In genomic region chr5:172187118-172188032, GRCh38 we compare ENCODE assay signal across 1 cellular context.
A peak's percentile ranks its signal among the peaks of the same experiment; 100 is the strongest.
TF ChIP-seq lines count a peak whose summit lies in the region.

No MANE protein-coding gene starts in this region.

TF ChIP-seq in K562, 482 proteins besides CTCF, POLR2A, EP300 and RAD21 (continued from another document and continues in another):
- no peak for TF ChIP-seq ZNF395 (CRISPR knock-in tag; IDR thresholded peaks at IDR 0.05)
- TF ChIP-seq NFE2 (IDR thresholded peaks at IDR 0.05; ENCODE audit: low read depth): no peak
- TF ChIP-seq TSHZ1 (CRISPR knock-in tag; IDR thresholded peaks at IDR 0.05): no peak
- peak; percentile 96 for TF ChIP-seq KDM2B (CRISPR knock-in tag; IDR thresholded peaks at IDR 0.05)
- TF ChIP-seq FOXP1 (CRISPR knock-in tag; IDR thresholded peaks at IDR 0.05): no peak
- peak; percentile 53; the same call in 1 of the 2 replicates for TF ChIP-seq SMARCA5 (IDR thresholded peaks at IDR 0.05)
- TF ChIP-seq ZNF134 (CRISPR knock-in tag; conservative IDR thresholded peaks at IDR 0.05): no peak
- TF ChIP-seq ZNF318 (IDR thresholded peaks at IDR 0.05; ENCODE audit: borderline replicate concordance in 1 of 2, low read depth in 1 of 2): no peak
- TF ChIP-seq THAP12 (CRISPR knock-in tag; IDR thresholded peaks at IDR 0.05): no peak
- no peak for TF ChIP-seq KAT8 (IDR thresholded peaks at IDR 0.05; ENCODE audit: low read depth)
- TF ChIP-seq ERF (CRISPR knock-in tag; IDR thresholded peaks at IDR 0.05): 0 out of 2 replicates have a peak, but pooled peaks have one; percentile 27
- peak; percentile 7 for TF ChIP-seq U2AF1 (optimal IDR thresholded peaks at IDR 0.05; ENCODE audit: low read depth, low read length)
- peak; percentile 66 for TF ChIP-seq GABPA (tag; conservative IDR thresholded peaks at IDR 0.05; ENCODE audit: low read depth)
- TF ChIP-seq NFRKB (IDR thresholded peaks at IDR 0.05; ENCODE audit: low read depth): no peak
- TF ChIP-seq AFF1 (IDR thresholded peaks at IDR 0.05; ENCODE audit: low read depth in 1 of 2, partially characterized antibody in 2 of 2): no peak
- TF ChIP-seq MEF2A (IDR thresholded peaks at IDR 0.05; ENCODE audit: control insufficient read depth, low read depth, low read length): no peak
- 0 out of 4 replicates have a peak, but pooled peaks of 1 of the 2 experiments have one; percentile 6 for TF ChIP-seq RCOR1 (IDR thresholded peaks at IDR 0.05; ENCODE audit: borderline replicate concordance in 1 of 2, low read depth in 2 of 2, low read length in 2 of 2)
- no peak for TF ChIP-seq RFX7 (CRISPR knock-in tag; IDR thresholded peaks at IDR 0.05)
- peak; percentile 30; the same call in 1 of the 2 replicates for TF ChIP-seq NCOA6 (IDR thresholded peaks at IDR 0.05)
- 0 out of 2 replicates have a peak, but pooled peaks have one; percentile 60 for TF ChIP-seq DPF2 (IDR thresholded peaks at IDR 0.05)
- TF ChIP-seq CHD4 (IDR thresholded peaks at IDR 0.05; ENCODE audit: insufficient read depth, insufficient replicate concordance, low read depth, low read length, poor library complexity, severe bottlenecking): no peak
- no peak for TF ChIP-seq SNAPC5 (CRISPR knock-in tag; IDR thresholded peaks at IDR 0.05)
- no peak for TF ChIP-seq NR3C1 (CRISPR knock-in tag; IDR thresholded peaks at IDR 0.05)
- no peak for TF ChIP-seq ZNF707 (CRISPR knock-in tag; conservative IDR thresholded peaks at IDR 0.05)
- TF ChIP-seq ZSCAN32 (CRISPR knock-in tag; IDR thresholded peaks at IDR 0.05): no peak
- no peak for TF ChIP-seq KAT7 (CRISPR knock-in tag; IDR thresholded peaks at IDR 0.05; ENCODE audit: borderline replicate concordance)
- no peak for TF ChIP-seq NONO (IDR thresholded peaks at IDR 0.05; ENCODE audit: low read depth in 2 of 2, low read length in 1 of 2)
- no peak for TF ChIP-seq PRMT5 (CRISPR knock-in tag; IDR thresholded peaks at IDR 0.05)
- TF ChIP-seq ETV1 (tag; conservative IDR thresholded peaks at IDR 0.05; ENCODE audit: low read depth): peak; percentile 57; the same call in 1 of the 2 replicates
- TF ChIP-seq HNRNPLL (IDR thresholded peaks at IDR 0.05; ENCODE audit: low read depth, low read length, poor library complexity, severe bottlenecking): no peak
- TF ChIP-seq SAFB2 (IDR thresholded peaks at IDR 0.05; ENCODE audit: borderline replicate concordance, low read depth, low read length, severe bottlenecking): no peak
- TF ChIP-seq KHSRP (IDR thresholded peaks at IDR 0.05): no peak
- TF ChIP-seq E2F3 (CRISPR knock-in tag; IDR thresholded peaks at IDR 0.05): no peak
- TF ChIP-seq MBD2 (IDR thresholded peaks at IDR 0.05; ENCODE audit: borderline replicate concordance, low read depth): no peak
